Comparison of ENCODE assay signal across 18 cellular contexts in genomic region chr5:64040496-64040895, GRCh38.
"Had no signal": no experiment of that assay in that cellular context is flagged by ENCODE, and none has a peak within 500 bp of the region (broad histone marks: within the 10 kb centered on the region; RNA-seq: fewer than 3 reads in every experiment).

No MANE protein-coding gene starts in this region.

- H3K4me3 ChIP-seq: cardiac muscle cell, lung, sigmoid colon, testis had no signal

- H3K36me3 ChIP-seq: cardiac muscle cell, sigmoid colon had no signal

- H3K4me1 ChIP-seq: sigmoid colon, testis had no signal

- H3K27ac Mint-ChIP-seq: activated B cell treated with CpG ODN at 0.5 μM for 24 hours; activated CD4-positive, alpha-beta memory T cell treated with anti-CD3 and anti-CD28 coated beads, Interleukin-2, amount 10 ng/mL, durations not matched to agents 7 days and 5 days; activated CD8-positive, alpha-beta memory T cell treated with anti-CD3 and anti-CD28 coated beads, Interleukin-2, amount 10 ng/mL, durations not matched to agents 7 days and 5 days; activated naive CD8-positive, alpha-beta T cell; effector memory CD8-positive, alpha-beta T cell; mesothelial cell of epicardium; natural killer cell treated with Interleukin-12 subunit alpha and Interleukin-12 subunit beta and Interleukin-15 and Interleukin-18, amount 100 ng/mL, for 72 hours; stimulated activated memory B cell treated with anti-CD40 and anti-IgM and Interleukin-4, amounts not matched to agents 10 μg/mL and 1 μg/mL and 100 μg/mL, for 72 hours; type B pancreatic cell had no signal

- H3K27ac ChIP-seq: cardiac muscle cell, epithelial cell of prostate, sigmoid colon, testis had no signal

- H3K36me3 Mint-ChIP-seq: activated CD8-positive, alpha-beta memory T cell treated with anti-CD3 and anti-CD28 coated beads, Interleukin-2, amount 10 ng/mL, durations not matched to agents 7 days and 5 days; activated naive CD8-positive, alpha-beta T cell; mesothelial cell of epicardium; natural killer cell treated with Interleukin-12 subunit alpha and Interleukin-12 subunit beta and Interleukin-15 and Interleukin-18, amount 100 ng/mL, for 72 hours; stimulated activated memory B cell treated with anti-CD40 and anti-IgM and Interleukin-4, amounts not matched to agents 10 μg/mL and 1 μg/mL and 100 μg/mL, for 72 hours; type B pancreatic cell had no signal

- H3K27me3 ChIP-seq: cardiac muscle cell, sigmoid colon, testis had no signal

- H3K9me3 ChIP-seq: testis had no signal

- ATAC-seq: activated CD8-positive, alpha-beta memory T cell treated with anti-CD3 and anti-CD28 coated beads, Interleukin-2, amount 10 ng/mL, durations not matched to agents 7 days and 5 days; effector memory CD8-positive, alpha-beta T cell; natural killer cell treated with Interleukin-12 subunit alpha and Interleukin-12 subunit beta and Interleukin-15 and Interleukin-18, amount 100 ng/mL, for 72 hours; stimulated activated memory B cell treated with anti-CD40 and anti-IgM and Interleukin-4, amounts not matched to agents 10 μg/mL and 1 μg/mL and 100 μg/mL, for 72 hours had no signal

- H3K4me3 Mint-ChIP-seq: activated B cell treated with CpG ODN at 0.5 μM for 24 hours; activated CD4-positive, alpha-beta memory T cell treated with anti-CD3 and anti-CD28 coated beads, Interleukin-2, amount 10 ng/mL, durations not matched to agents 7 days and 5 days; activated CD8-positive, alpha-beta memory T cell treated with anti-CD3 and anti-CD28 coated beads, Interleukin-2, amount 10 ng/mL, durations not matched to agents 7 days and 5 days; activated naive CD8-positive, alpha-beta T cell; effector memory CD8-positive, alpha-beta T cell; mesothelial cell of epicardium; natural killer cell treated with Interleukin-12 subunit alpha and Interleukin-12 subunit beta and Interleukin-15 and Interleukin-18, amount 100 ng/mL, for 72 hours; stimulated activated memory B cell treated with anti-CD40 and anti-IgM and Interleukin-4, amounts not matched to agents 10 μg/mL and 1 μg/mL and 100 μg/mL, for 72 hours; type B pancreatic cell had no signal

- DNase-seq: activated B cell treated with CpG ODN at 0.5 μM for 24 hours; activated CD4-positive, alpha-beta memory T cell treated with anti-CD3 and anti-CD28 coated beads, Interleukin-2, amount 10 ng/mL, durations not matched to agents 7 days and 5 days; activated CD4-positive, alpha-beta T cell treated with anti-CD3 and anti-CD28 coated beads for 4 hours; activated CD8-positive, alpha-beta memory T cell treated with anti-CD3 and anti-CD28 coated beads, Interleukin-2, amount 10 ng/mL, durations not matched to agents 7 days and 5 days; effector memory CD8-positive, alpha-beta T cell; foreskin fibroblast; hypothalamus; sigmoid colon; stimulated activated CD4-positive, alpha-beta T cell treated with anti-CD3 and anti-CD28 coated beads, Interleukin-4, amount 100 ng/mL, for 24 hours; testis had no signal

- H3K27me3 Mint-ChIP-seq: activated B cell treated with CpG ODN at 0.5 μM for 24 hours; activated CD4-positive, alpha-beta memory T cell treated with anti-CD3 and anti-CD28 coated beads, Interleukin-2, amount 10 ng/mL, durations not matched to agents 7 days and 5 days; activated CD8-positive, alpha-beta memory T cell treated with anti-CD3 and anti-CD28 coated beads, Interleukin-2, amount 10 ng/mL, durations not matched to agents 7 days and 5 days; activated naive CD8-positive, alpha-beta T cell; effector memory CD8-positive, alpha-beta T cell; natural killer cell treated with Interleukin-12 subunit alpha and Interleukin-12 subunit beta and Interleukin-15 and Interleukin-18, amount 100 ng/mL, for 72 hours; stimulated activated memory B cell treated with anti-CD40 and anti-IgM and Interleukin-4, amounts not matched to agents 10 μg/mL and 1 μg/mL and 100 μg/mL, for 72 hours; type B pancreatic cell had no signal

- H3K4me1 Mint-ChIP-seq: activated B cell treated with CpG ODN at 0.5 μM for 24 hours; activated CD4-positive, alpha-beta memory T cell treated with anti-CD3 and anti-CD28 coated beads, Interleukin-2, amount 10 ng/mL, durations not matched to agents 7 days and 5 days; activated CD8-positive, alpha-beta memory T cell treated with anti-CD3 and anti-CD28 coated beads, Interleukin-2, amount 10 ng/mL, durations not matched to agents 7 days and 5 days; mesothelial cell of epicardium; stimulated activated memory B cell treated with anti-CD40 and anti-IgM and Interleukin-4, amounts not matched to agents 10 μg/mL and 1 μg/mL and 100 μg/mL, for 72 hours had no signal
